19 cellular contexts compared by ENCODE assay signal in genomic region chr1:1051127-1051810, GRCh38. TPM values are rescaled to one million over a fixed set of nuclear protein-coding genes. Genes with fewer than 3 reads are reported as not detected.
DNase-seq lines count a peak whose midpoint lies in the region; ATAC-seq and TF ChIP-seq lines count a peak whose summit lies in the region.
"Had no signal": no experiment of that assay in that cellular context is flagged by ENCODE, and none has a peak within 500 bp of the region (broad histone marks: within the 10 kb centered on the region; RNA-seq: fewer than 3 reads in every experiment).

No MANE protein-coding gene starts in this region.

- TF ChIP-seq CTCF in GM06990 (IDR thresholded peaks at IDR 0.05; ENCODE audit: insufficient read depth, low read length, poor library complexity, severe bottlenecking): peak; percentile 9
- peak; percentile 9; the same call in 1 of the 2 replicates for TF ChIP-seq CTCF in OCI-LY1 (IDR thresholded peaks at IDR 0.05; ENCODE audit: low read length)

- in situ Hi-C loops in ACHN (cut with HindIII; ENCODE audit: low pct_ligation_motif_present, low pct_unique_long_range_greater_than_20kb, low sequenced_read_pairs) (no loop called here), GM23248 (cut with MboI) (no loop called here)

- H2AFZ ChIP-seq in OCI-LY1 (ENCODE audit: low read length) (no peak overlapping the region), GM23248 (no peak overlapping the region)

- peaks cover 3% of the 10 kb centered on the region for H3K36me3 ChIP-seq in GM06990 (ENCODE audit: control insufficient read depth, insufficient read depth, low read length)
- no peaks in the 10 kb centered on the region for H3K36me3 ChIP-seq in OCI-LY1 (ENCODE audit: insufficient read depth, low read length)
- H3K36me3 ChIP-seq in GM23248 (ENCODE audit: low read depth): no peaks in the 10 kb centered on the region

- H3K27me3 ChIP-seq in GM06990 (replicated peaks; ENCODE audit: control insufficient read depth, insufficient read depth, low read length) (no peaks in the 10 kb centered on the region), OCI-LY1 (ENCODE audit: insufficient read depth, low read length) (no peaks in the 10 kb centered on the region; the same call in 1 of the 2 replicates), GM23248 (replicated peaks; ENCODE audit: insufficient read depth) (no peaks in the 10 kb centered on the region)

- H3K4me3 Mint-ChIP-seq in memory B cell: no peak overlapping the region
- H3K4me3 Mint-ChIP-seq: T-helper 17 cell had no signal

- H3K4me1 Mint-ChIP-seq in memory B cell: peaks cover 4% of the 10 kb centered on the region
- H3K4me1 Mint-ChIP-seq: T-helper 17 cell had no signal

- H3K9ac ChIP-seq in OCI-LY1 (ENCODE audit: low read length): no peak overlapping the region
- H3K9ac ChIP-seq in GM23248: no peak overlapping the region

- no peaks in the 10 kb centered on the region for H3K9me2 ChIP-seq in OCI-LY1 (ENCODE audit: low read depth, low read length)
- no peaks in the 10 kb centered on the region for H3K9me2 ChIP-seq in GM23248 (ENCODE audit: insufficient read depth)

- H3K27ac ChIP-seq in OCI-LY1 (ENCODE audit: low read depth, low read length, poor library complexity, severe bottlenecking): no peak overlapping the region
- no peak overlapping the region for H3K27ac ChIP-seq in GM23248

- H3K4me2 ChIP-seq in OCI-LY1 (ENCODE audit: low read length): no peak overlapping the region
- H3K4me2 ChIP-seq in GM23248 (ENCODE audit: unreplicated experiment): no peak overlapping the region

- H3K79me2 ChIP-seq in OCI-LY1 (ENCODE audit: insufficient read depth, low read length) (no peaks in the 10 kb centered on the region), GM23248 (ENCODE audit: insufficient read depth) (no peaks in the 10 kb centered on the region)

- H3K9me3 Mint-ChIP-seq in memory B cell: no peaks in the 10 kb centered on the region
- H3K9me3 Mint-ChIP-seq: CD4-positive, alpha-beta memory T cell had no signal

- peak; percentile 62 for DNase-seq in COLO668 (lab: John Stamatoyannopoulos, UW; ENCODE audit: unreplicated experiment)
- DNase-seq in GM06990 (ENCODE audit: extremely low read depth, insufficient read length): no peak
- no peak for DNase-seq in memory B cell (ENCODE audit: low spot score in 2 of 2)
- no peak for DNase-seq in ACHN
- DNase-seq in GM23248: no peak
- no peak for DNase-seq in NCI-H510A (lab: John Stamatoyannopoulos, UW)
- DNase-seq: CD4-positive, alpha-beta memory T cell; DND-41; GDM1; Karpas-422; MM.1S; NCI-H1092 treated with DMSO at 0.1 percent for 48 hours; NCI-H510A treated with DMSO at 0.1 percent for 48 hours; T-helper 17 cell had no signal

- no peak overlapping the region for H3K27ac Mint-ChIP-seq in memory B cell
- H3K27ac Mint-ChIP-seq: T-helper 17 cell had no signal

- peaks cover 6% of the 10 kb centered on the region for H3K27me3 Mint-ChIP-seq in memory B cell
- H3K27me3 Mint-ChIP-seq: T-helper 17 cell had no signal

- no peaks in the 10 kb centered on the region for H3K4me1 ChIP-seq in OCI-LY1 (ENCODE audit: insufficient read depth, low read length, severe bottlenecking)
- no peaks in the 10 kb centered on the region for H3K4me1 ChIP-seq in GM23248 (ENCODE audit: insufficient read depth)

- WGBS in GM23248 (ENCODE audit: low coverage in 1 of 2, low lambda C conversion rate in 2 of 2, missing lambda C conversion rate in 2 of 2), 2 experiments: 83 to 85% methylated on average over 25 to 43 of the region's 46 CpGs

- H3F3A ChIP-seq in OCI-LY1 (ENCODE audit: insufficient read depth, low read length) (no peaks in the 10 kb centered on the region), GM23248 (ENCODE audit: insufficient read depth) (no peaks in the 10 kb centered on the region)

- H3K4me3 ChIP-seq in GM06990 (replicated peaks; ENCODE audit: low read depth, low read length) (no peak overlapping the region), OCI-LY1 (ENCODE audit: low read depth, low read length, poor library complexity, severe bottlenecking) (no peak overlapping the region), GM23248 (no peak overlapping the region)

- H3K9me3 ChIP-seq in OCI-LY1 (ENCODE audit: low read length) (no peaks in the 10 kb centered on the region), GM23248 (ENCODE audit: low read depth) (no peaks in the 10 kb centered on the region)

- H4K20me1 ChIP-seq in OCI-LY1 (ENCODE audit: insufficient read depth, low read length) (no peaks in the 10 kb centered on the region), GM23248 (ENCODE audit: insufficient read depth) (no peaks in the 10 kb centered on the region)

- ATAC-seq in memory B cell (ENCODE audit: low read depth): peak; percentile 3
- ATAC-seq: T-helper 17 cell had no signal

- H3K36me3 Mint-ChIP-seq in memory B cell: no peaks in the 10 kb centered on the region
- H3K36me3 Mint-ChIP-seq: CD4-positive, alpha-beta memory T cell had no signal

RNA-seq across cellular contexts. Expression of gene RNF223, which starts 22.8 kb away (rescaled TPM):
- not detected in 2 replicates for total RNA-seq in GM23248 (2014; rRNA removed; shearing (Covaris generic))
- not detected in 2 replicates for polyA plus RNA-seq in GM23248 (2016; fragmentation: Nextera tagmentation; extraction: Ambion mirVana)
- total RNA-seq: CD4-positive, alpha-beta memory T cell; H4; OCI-LY7; T-helper 17 cell had no signal
- polyA plus RNA-seq: AG04450; BJ; CD4-positive, alpha-beta memory T cell had no signal

RNA-seq across cellular contexts. Expression of gene AGRN, which starts 31.3 kb away (rescaled TPM):
- total RNA-seq in GM23248 (2014; rRNA removed; shearing (Covaris generic)): 43.2 and 55.1 TPM in 2 replicates
- 1.4 and 1.8 TPM in 2 replicates for polyA plus RNA-seq in GM23248 (2016; fragmentation: Nextera tagmentation; extraction: Ambion mirVana)
- polyA plus RNA-seq: CD4-positive, alpha-beta memory T cell had no signal

RNA-seq across cellular contexts. Expression of gene ISG15, which starts 38.0 kb away (rescaled TPM):
- total RNA-seq in GM23248 (2014; rRNA removed; shearing (Covaris generic)): 41.2 and 49.1 TPM in 2 replicates
- 77.0 and 85.7 TPM in 2 replicates for polyA plus RNA-seq in GM23248 (2016; fragmentation: Nextera tagmentation; extraction: Ambion mirVana)

RNA-seq across cellular contexts. Expression of gene HES4, which starts 51.4 kb away (rescaled TPM):
- total RNA-seq in GM23248 (2014; rRNA removed; shearing (Covaris generic)): 3.1 and 7.6 TPM in 2 replicates
- 3.7 and 4.1 TPM in 2 replicates for polyA plus RNA-seq in GM23248 (2016; fragmentation: Nextera tagmentation; extraction: Ambion mirVana)
- total RNA-seq: CD4-positive, alpha-beta memory T cell; OCI-LY7 had no signal
